In the genomic region with DNA sequence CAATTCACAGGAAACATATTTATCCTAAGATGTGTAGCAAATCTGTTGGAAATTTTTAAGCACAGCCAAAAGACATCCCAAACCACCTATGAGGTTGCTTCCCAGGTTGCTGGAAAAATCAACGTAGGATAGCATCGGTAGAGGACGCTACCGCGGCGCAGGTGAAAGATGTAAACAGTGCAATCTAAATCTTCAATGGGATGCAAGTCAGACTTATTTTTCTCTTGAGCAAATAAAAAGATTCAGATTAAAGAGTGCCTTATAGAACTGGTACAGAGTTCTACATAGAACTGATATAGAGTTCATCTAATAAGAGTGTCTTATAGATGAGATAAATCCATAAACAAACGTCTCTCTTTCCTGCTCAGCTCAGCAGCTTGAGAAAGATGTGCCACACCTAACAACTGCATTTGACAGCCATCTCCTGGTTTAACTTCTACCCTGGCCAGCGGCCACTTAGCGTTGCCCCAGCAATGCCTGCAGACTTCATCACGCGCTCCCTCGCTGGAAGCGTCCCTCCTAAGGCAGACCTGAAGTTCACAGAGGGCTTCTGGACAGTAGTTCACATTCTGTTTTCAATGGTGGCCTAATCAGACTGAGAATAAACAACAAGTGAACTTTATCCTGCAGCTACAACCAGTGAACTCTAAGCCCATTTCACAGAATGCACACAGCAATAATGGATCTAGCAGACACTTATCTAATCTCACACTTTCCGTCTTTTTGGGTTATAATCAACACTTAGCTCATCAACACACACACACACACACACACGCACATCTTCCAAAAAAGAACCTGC, we compare ENCODE assay signal across 1 cellular context.
A peak's percentile ranks its signal among the peaks of the same experiment; 100 is the strongest.
TF ChIP-seq lines count a peak whose summit lies in the region.

No MANE protein-coding gene starts in this region.

TF ChIP-seq in HepG2, 621 proteins besides CTCF, POLR2A, EP300 and RAD21 (continued from another document and continues in another):
- TF ChIP-seq, protein P1, sequence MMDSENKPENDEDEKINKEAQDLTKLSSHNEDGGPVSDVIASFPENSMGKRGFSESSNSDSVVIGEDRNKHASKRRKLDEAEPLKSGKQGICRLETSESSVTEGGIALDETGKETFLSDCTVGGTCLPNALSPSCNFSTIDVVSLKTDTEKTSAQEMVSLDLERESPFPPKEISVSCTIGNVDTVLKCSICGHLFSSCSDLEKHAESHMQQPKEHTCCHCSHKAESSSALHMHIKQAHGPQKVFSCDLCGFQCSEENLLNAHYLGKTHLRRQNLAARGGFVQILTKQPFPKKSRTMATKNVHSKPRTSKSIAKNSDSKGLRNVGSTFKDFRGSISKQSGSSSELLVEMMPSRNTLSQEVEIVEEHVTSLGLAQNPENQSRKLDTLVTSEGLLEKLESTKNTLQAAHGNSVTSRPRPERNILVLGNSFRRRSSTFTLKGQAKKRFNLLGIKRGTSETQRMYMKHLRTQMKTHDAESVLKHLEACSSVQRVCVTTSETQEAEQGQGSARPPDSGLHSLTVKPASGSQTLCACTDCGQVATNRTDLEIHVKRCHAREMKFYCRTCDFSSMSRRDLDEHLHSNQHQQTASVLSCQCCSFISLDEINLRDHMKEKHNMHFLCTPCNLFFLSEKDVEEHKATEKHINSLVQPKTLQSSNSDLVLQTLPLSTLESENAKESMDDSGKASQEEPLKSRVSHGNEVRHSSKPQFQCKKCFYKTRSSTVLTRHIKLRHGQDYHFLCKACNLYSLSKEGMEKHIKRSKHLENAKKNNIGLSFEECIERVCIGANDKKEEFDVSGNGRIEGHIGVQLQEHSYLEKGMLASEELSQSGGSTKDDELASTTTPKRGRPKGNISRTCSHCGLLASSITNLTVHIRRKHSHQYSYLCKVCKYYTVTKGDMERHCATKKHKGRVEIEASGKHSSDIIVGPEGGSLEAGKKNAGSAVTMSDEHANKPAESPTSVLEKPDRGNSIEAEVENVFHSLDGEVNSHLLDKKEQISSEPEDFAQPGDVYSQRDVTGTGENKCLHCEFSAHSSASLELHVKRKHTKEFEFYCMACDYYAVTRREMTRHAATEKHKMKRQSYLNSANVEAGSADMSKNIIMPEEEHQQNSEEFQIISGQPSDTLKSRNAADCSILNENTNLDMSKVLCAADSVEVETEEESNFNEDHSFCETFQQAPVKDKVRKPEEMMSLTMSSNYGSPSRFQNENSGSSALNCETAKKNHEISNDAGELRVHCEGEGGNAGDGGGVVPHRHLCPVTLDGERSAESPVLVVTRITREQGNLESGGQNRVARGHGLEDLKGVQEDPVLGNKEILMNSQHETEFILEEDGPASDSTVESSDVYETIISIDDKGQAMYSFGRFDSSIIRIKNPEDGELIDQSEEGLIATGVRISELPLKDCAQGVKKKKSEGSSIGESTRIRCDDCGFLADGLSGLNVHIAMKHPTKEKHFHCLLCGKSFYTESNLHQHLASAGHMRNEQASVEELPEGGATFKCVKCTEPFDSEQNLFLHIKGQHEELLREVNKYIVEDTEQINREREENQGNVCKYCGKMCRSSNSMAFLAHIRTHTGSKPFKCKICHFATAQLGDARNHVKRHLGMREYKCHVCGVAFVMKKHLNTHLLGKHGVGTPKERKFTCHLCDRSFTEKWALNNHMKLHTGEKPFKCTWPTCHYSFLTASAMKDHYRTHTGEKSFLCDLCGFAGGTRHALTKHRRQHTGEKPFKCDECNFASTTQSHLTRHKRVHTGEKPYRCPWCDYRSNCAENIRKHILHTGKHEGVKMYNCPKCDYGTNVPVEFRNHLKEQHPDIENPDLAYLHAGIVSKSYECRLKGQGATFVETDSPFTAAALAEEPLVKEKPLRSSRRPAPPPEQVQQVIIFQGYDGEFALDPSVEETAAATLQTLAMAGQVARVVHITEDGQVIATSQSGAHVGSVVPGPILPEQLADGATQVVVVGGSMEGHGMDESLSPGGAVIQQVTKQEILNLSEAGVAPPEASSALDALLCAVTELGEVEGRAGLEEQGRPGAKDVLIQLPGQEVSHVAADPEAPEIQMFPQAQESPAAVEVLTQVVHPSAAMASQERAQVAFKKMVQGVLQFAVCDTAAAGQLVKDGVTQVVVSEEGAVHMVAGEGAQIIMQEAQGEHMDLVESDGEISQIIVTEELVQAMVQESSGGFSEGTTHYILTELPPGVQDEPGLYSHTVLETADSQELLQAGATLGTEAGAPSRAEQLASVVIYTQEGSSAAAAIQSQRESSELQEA (CRISPR knock-in tag; IDR thresholded peaks at IDR 0.05; ENCODE audit: not compliant biosample characterization), result no peak
- TF ChIP-seq CEBPB (IDR thresholded peaks at IDR 0.05; ENCODE audit: borderline replicate concordance, low read depth, low read length) (no peak), ZC3H4 (CRISPR knock-in tag; IDR thresholded peaks at IDR 0.05; ENCODE audit: borderline replicate concordance) (peak; percentile 92), KLF6 (CRISPR knock-in tag; IDR thresholded peaks at IDR 0.05) (no peak), ZNF891 (CRISPR knock-in tag; IDR thresholded peaks at IDR 0.05) (no peak), ZMAT3 (CRISPR knock-in tag; conservative IDR thresholded peaks at IDR 0.05) (no peak), ZNF777 (CRISPR knock-in tag; IDR thresholded peaks at IDR 0.05) (no peak; the same call in 1 of the 2 replicates), ZNF337 (CRISPR knock-in tag; IDR thresholded peaks at IDR 0.05; ENCODE audit: borderline replicate concordance, low read depth) (0 out of 2 replicates have a peak, but pooled peaks have one; percentile 5), ISL2 (CRISPR knock-in tag; IDR thresholded peaks at IDR 0.05) (peak; percentile 72), ZBTB38 (CRISPR knock-in tag; IDR thresholded peaks at IDR 0.05) (peak; percentile 79), PITX1 (CRISPR knock-in tag; IDR thresholded peaks at IDR 0.05) (peak; percentile 88), PCBP1 (IDR thresholded peaks at IDR 0.05; ENCODE audit: borderline replicate concordance, low read depth, low read length) (no peak), ELF1 (CRISPR knock-in tag; IDR thresholded peaks at IDR 0.05) (no peak; the same call in 1 of the 2 replicates), ZNF619 (CRISPR knock-in tag; IDR thresholded peaks at IDR 0.05) (no peak), ZSCAN9 (CRISPR knock-in tag; IDR thresholded peaks at IDR 0.05; ENCODE audit: borderline replicate concordance) (no peak), PTBP1 (IDR thresholded peaks at IDR 0.05; ENCODE audit: low read depth, low read length, poor library complexity, severe bottlenecking) (no peak), ZNF10 (CRISPR knock-in tag; IDR thresholded peaks at IDR 0.05; ENCODE audit: borderline replicate concordance, low read depth) (no peak), ZMYM2 (CRISPR knock-in tag; IDR thresholded peaks at IDR 0.05) (peak; percentile 97), BRD4 (CRISPR knock-in tag; IDR thresholded peaks at IDR 0.05) (peak; percentile 76), ZNF121 (CRISPR knock-in tag; IDR thresholded peaks at IDR 0.05) (0 out of 2 replicates have a peak, but pooled peaks have one; percentile 35), PRPF4 (IDR thresholded peaks at IDR 0.05; ENCODE audit: low read depth, low read length, poor library complexity, severe bottlenecking) (no peak), ZBTB46 (CRISPR knock-in tag; IDR thresholded peaks at IDR 0.05; ENCODE audit: borderline replicate concordance) (no peak)
- TF ChIP-seq, protein P2, sequence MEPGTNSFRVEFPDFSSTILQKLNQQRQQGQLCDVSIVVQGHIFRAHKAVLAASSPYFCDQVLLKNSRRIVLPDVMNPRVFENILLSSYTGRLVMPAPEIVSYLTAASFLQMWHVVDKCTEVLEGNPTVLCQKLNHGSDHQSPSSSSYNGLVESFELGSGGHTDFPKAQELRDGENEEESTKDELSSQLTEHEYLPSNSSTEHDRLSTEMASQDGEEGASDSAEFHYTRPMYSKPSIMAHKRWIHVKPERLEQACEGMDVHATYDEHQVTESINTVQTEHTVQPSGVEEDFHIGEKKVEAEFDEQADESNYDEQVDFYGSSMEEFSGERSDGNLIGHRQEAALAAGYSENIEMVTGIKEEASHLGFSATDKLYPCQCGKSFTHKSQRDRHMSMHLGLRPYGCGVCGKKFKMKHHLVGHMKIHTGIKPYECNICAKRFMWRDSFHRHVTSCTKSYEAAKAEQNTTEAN (CRISPR knock-in tag; conservative IDR thresholded peaks at IDR 0.05), result no peak
- TF ChIP-seq, protein P3, sequence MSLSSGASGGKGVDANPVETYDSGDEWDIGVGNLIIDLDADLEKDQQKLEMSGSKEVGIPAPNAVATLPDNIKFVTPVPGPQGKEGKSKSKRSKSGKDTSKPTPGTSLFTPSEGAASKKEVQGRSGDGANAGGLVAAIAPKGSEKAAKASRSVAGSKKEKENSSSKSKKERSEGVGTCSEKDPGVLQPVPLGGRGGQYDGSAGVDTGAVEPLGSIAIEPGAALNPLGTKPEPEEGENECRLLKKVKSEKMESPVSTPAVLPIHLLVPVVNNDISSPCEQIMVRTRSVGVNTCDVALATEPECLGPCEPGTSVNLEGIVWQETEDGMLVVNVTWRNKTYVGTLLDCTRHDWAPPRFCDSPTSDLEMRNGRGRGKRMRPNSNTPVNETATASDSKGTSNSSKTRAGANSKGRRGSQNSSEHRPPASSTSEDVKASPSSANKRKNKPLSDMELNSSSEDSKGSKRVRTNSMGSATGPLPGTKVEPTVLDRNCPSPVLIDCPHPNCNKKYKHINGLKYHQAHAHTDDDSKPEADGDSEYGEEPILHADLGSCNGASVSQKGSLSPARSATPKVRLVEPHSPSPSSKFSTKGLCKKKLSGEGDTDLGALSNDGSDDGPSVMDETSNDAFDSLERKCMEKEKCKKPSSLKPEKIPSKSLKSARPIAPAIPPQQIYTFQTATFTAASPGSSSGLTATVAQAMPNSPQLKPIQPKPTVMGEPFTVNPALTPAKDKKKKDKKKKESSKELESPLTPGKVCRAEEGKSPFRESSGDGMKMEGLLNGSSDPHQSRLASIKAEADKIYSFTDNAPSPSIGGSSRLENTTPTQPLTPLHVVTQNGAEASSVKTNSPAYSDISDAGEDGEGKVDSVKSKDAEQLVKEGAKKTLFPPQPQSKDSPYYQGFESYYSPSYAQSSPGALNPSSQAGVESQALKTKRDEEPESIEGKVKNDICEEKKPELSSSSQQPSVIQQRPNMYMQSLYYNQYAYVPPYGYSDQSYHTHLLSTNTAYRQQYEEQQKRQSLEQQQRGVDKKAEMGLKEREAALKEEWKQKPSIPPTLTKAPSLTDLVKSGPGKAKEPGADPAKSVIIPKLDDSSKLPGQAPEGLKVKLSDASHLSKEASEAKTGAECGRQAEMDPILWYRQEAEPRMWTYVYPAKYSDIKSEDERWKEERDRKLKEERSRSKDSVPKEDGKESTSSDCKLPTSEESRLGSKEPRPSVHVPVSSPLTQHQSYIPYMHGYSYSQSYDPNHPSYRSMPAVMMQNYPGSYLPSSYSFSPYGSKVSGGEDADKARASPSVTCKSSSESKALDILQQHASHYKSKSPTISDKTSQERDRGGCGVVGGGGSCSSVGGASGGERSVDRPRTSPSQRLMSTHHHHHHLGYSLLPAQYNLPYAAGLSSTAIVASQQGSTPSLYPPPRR (CRISPR knock-in tag; IDR thresholded peaks at IDR 0.05; ENCODE audit: borderline replicate concordance), result peak; percentile 58; the same call in 1 of the 2 replicates
- TF ChIP-seq, protein P4, sequence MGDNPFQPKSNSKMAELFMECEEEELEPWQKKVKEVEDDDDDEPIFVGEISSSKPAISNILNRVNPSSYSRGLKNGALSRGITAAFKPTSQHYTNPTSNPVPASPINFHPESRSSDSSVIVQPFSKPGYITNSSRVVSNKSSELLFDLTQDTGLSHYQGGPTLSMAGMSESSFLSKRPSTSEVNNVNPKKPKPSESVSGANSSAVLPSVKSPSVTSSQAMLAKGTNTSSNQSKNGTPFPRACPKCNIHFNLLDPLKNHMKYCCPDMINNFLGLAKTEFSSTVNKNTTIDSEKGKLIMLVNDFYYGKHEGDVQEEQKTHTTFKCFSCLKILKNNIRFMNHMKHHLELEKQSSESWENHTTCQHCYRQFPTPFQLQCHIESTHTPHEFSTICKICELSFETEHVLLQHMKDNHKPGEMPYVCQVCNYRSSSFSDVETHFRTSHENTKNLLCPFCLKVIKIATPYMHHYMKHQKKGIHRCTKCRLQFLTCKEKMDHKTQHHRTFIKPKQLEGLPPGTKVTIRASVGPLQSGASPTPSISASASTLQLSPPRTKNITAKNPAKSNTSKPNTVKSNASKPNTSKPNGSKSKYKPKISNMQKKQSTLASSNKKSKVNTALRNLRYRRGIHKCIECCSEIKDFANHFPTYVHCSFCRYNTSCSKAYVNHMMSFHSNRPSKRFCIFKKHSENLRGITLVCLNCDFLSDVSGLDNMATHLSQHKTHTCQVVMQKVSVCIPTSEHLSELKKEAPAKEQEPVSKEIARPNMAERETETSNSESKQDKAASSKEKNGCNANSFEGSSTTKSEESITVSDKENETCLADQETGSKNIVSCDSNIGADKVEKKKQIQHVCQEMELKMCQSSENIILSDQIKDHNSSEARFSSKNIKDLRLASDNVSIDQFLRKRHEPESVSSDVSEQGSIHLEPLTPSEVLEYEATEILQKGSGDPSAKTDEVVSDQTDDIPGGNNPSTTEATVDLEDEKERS (CRISPR knock-in tag; IDR thresholded peaks at IDR 0.05), result peak; percentile 85
- TF ChIP-seq, protein P5, sequence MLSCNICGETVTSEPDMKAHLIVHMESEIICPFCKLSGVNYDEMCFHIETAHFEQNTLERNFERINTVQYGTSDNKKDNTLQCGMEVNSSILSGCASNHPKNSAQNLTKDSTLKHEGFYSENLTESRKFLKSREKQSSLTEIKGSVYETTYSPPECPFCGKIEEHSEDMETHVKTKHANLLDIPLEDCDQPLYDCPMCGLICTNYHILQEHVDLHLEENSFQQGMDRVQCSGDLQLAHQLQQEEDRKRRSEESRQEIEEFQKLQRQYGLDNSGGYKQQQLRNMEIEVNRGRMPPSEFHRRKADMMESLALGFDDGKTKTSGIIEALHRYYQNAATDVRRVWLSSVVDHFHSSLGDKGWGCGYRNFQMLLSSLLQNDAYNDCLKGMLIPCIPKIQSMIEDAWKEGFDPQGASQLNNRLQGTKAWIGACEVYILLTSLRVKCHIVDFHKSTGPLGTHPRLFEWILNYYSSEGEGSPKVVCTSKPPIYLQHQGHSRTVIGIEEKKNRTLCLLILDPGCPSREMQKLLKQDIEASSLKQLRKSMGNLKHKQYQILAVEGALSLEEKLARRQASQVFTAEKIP (CRISPR knock-in tag; IDR thresholded peaks at IDR 0.05; ENCODE audit: borderline replicate concordance), result no peak
- TF ChIP-seq, protein P6, sequence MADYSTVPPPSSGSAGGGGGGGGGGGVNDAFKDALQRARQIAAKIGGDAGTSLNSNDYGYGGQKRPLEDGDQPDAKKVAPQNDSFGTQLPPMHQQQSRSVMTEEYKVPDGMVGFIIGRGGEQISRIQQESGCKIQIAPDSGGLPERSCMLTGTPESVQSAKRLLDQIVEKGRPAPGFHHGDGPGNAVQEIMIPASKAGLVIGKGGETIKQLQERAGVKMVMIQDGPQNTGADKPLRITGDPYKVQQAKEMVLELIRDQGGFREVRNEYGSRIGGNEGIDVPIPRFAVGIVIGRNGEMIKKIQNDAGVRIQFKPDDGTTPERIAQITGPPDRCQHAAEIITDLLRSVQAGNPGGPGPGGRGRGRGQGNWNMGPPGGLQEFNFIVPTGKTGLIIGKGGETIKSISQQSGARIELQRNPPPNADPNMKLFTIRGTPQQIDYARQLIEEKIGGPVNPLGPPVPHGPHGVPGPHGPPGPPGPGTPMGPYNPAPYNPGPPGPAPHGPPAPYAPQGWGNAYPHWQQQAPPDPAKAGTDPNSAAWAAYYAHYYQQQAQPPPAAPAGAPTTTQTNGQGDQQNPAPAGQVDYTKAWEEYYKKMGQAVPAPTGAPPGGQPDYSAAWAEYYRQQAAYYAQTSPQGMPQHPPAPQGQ (CRISPR knock-in tag; IDR thresholded peaks at IDR 0.05; ENCODE audit: borderline replicate concordance), result no peak
